17 cellular contexts compared by ENCODE assay signal in genomic region chr2:127581516-127582490, GRCh38.
"Had no signal": no experiment of that assay in that cellular context is flagged by ENCODE, and none has a peak within 500 bp of the region (broad histone marks: within the 10 kb centered on the region; RNA-seq: fewer than 3 reads in every experiment).

No MANE protein-coding gene starts in this region.

- H3K27me3 ChIP-seq: cardiac muscle cell, colonic mucosa, gastrocnemius medialis, sigmoid colon, testis had no signal

- H3K4me3 ChIP-seq: cardiac muscle cell, colonic mucosa, gastrocnemius medialis, lower lobe of right lung, prostate gland, sigmoid colon, testis had no signal

- H3K4me1 ChIP-seq: colonic mucosa, prostate gland had no signal

- H3K36me3 ChIP-seq: cardiac muscle cell, colonic mucosa, gastrocnemius medialis, lower lobe of right lung, prostate gland, sigmoid colon had no signal

- ATAC-seq: gastrocnemius medialis; naive thymus-derived CD4-positive, alpha-beta T cell; stimulated activated naive CD8-positive, alpha-beta T cell treated with anti-CD3 and anti-CD28 coated beads, Interleukin-15, Interleukin-2, amounts not matched to agents 100 U/mL and 50 U/mL, for 24 hours; T-cell had no signal

- H3K27ac Mint-ChIP-seq: activated T-cell treated with anti-CD3 and anti-CD28 coated beads, Interleukin-2, amount 50 U/mL, for 24 hours; T-cell had no signal

- H3K27ac ChIP-seq: cardiac muscle cell, colonic mucosa, epithelial cell of prostate, gastrocnemius medialis, lower lobe of right lung, prostate gland, sigmoid colon, testis had no signal

- H3K36me3 Mint-ChIP-seq: naive thymus-derived CD4-positive, alpha-beta T cell; T-cell had no signal

- H3K4me3 Mint-ChIP-seq: activated T-cell treated with anti-CD3 and anti-CD28 coated beads, Interleukin-2, amount 50 U/mL, for 24 hours; naive thymus-derived CD4-positive, alpha-beta T cell; T-cell had no signal

- H3K9me3 ChIP-seq: colonic mucosa, gastrocnemius medialis, lower lobe of right lung, prostate gland, sigmoid colon, testis had no signal

- H3K9me3 Mint-ChIP-seq: activated T-cell treated with anti-CD3 and anti-CD28 coated beads, Interleukin-2, amount 50 U/mL, for 24 hours; naive thymus-derived CD4-positive, alpha-beta T cell; T-cell had no signal

- DNase-seq: activated CD4-positive, alpha-beta T cell treated with anti-CD3 and anti-CD28 coated beads for 48 hours; activated T-cell treated with anti-CD3 and anti-CD28 coated beads, Interleukin-2, amount 50 U/mL, for 24 hours; colonic mucosa; effector memory CD4-positive, alpha-beta T cell; gastrocnemius medialis; lower lobe of right lung; nucleus accumbens; sigmoid colon; stimulated activated CD4-positive, alpha-beta T cell treated with anti-CD3 and anti-CD28 coated beads, Interleukin-12 subunit alpha, Interleukin-12 subunit beta, amount 100 ng/mL, for 4 hours; stimulated activated naive CD8-positive, alpha-beta T cell treated with anti-CD3 and anti-CD28 coated beads, Interleukin-15, Interleukin-2, amounts not matched to agents 100 U/mL and 50 U/mL, for 24 hours; T1000; testis had no signal
